ENCODE assay signal across 8 cellular contexts in the genomic region with DNA sequence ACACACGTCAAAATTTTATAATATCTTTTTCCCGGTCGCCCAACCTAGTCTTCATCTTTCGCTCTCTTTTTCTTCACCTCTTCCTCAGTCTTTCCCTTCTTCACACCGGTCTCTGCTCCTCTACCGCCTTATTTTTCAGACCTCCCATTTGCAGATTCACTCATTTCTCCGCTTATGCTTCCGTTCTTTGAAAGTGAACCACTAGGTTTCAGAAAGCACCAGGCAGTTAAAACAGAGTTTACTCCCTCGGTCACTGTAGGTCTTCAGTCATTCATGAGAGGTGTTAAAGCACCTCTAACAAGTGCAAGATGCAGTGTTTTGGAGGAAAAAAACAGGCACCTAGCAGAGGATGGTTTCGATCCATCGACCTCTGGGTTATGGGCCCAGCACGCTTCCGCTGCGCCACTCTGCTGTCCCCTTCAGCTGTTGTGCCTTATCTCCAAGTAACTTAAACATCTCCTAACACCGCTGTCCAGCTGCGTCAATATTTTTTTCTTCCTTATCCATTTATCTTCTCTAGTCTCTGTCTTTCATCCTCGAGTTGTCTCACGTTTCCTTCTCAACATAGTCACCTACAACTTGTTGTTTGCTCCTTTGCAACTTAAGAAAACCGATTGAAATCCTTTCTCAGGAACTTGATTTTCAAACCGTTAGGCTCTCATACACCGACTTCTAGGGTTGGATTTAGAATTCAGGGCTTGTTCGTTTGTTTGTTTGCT.
DNase-seq lines count a peak whose midpoint lies in the region; ATAC-seq and TF ChIP-seq lines count a peak whose summit lies in the region.

No MANE protein-coding gene starts in this region.

- H3K9me3 Mint-ChIP-seq in Caco-2 (ENCODE audit: unreplicated experiment), result no peaks in the 10 kb centered on the region
- no peaks in the 10 kb centered on the region for H3K9me3 Mint-ChIP-seq in activated T-helper 1 cell treated with anti-CD3 and anti-CD28 coated beads, Interleukin-12 subunit alpha, Interleukin-12 subunit beta, Interleukin-2, Interleukin-4 antibody, amounts not matched to agents 30 ng/mL and 10 ng/mL and 1 ng/mL, durations not matched to agents 14 hours and 24 hours and 36 hours

- CTCF ChIA-PET in Caco-2 (lab: Charles Lee), result interaction anchor here (1.2 kb wide), 1 partner anchor 160 kb away, joined by 7 read pairs; no protein-coding TSS in a partner anchor

- TF ChIP-seq CTCF in Caco-2 (IDR thresholded peaks at IDR 0.05; ENCODE audit: insufficient read depth in 1 of 2, low read depth in 1 of 2, low read length in 1 of 2, severe bottlenecking in 1 of 2, unreplicated experiment in 1 of 2), result no peak

- H3K36me3 Mint-ChIP-seq in Caco-2 (ENCODE audit: insufficient read depth, unreplicated experiment) (no peaks in the 10 kb centered on the region), T-helper 17 cell (ENCODE audit: low read depth) (peaks cover 5% of the 10 kb centered on the region)
- no peaks in the 10 kb centered on the region for H3K36me3 Mint-ChIP-seq in activated T-helper 1 cell treated with anti-CD3 and anti-CD28 coated beads, Interleukin-12 subunit alpha, Interleukin-12 subunit beta, Interleukin-2, Interleukin-4 antibody, amounts not matched to agents 30 ng/mL and 10 ng/mL and 1 ng/mL, durations not matched to agents 14 hours and 24 hours and 36 hours (ENCODE audit: low read depth)

- intact Hi-C loops in Caco-2 (cut with micrococcal nuclease; ENCODE audit: unreplicated experiment), result loop anchor here (1.0 kb wide), 3 partner anchors 13 to 73 kb away; no protein-coding TSS in a partner anchor
- intact Hi-C loops in activated T-helper 1 cell treated with anti-CD3 and anti-CD28 coated beads, Interleukin-12 subunit alpha, Interleukin-12 subunit beta, Interleukin-2, Interleukin-4 antibody, amounts not matched to agents 30 ng/mL and 10 ng/mL and 1 ng/mL, durations not matched to agents 14 hours and 24 hours and 36 hours (cut with micrococcal nuclease), result loop anchor here (1.0 to 5.0 kb wide), 7 partner anchors 9 to 435 kb away; no protein-coding TSS in a partner anchor

- no peak overlapping the region for H3K4me3 Mint-ChIP-seq in Caco-2 (ENCODE audit: unreplicated experiment)
- H3K4me3 Mint-ChIP-seq in activated T-helper 1 cell treated with anti-CD3 and anti-CD28 coated beads, Interleukin-12 subunit alpha, Interleukin-12 subunit beta, Interleukin-2, Interleukin-4 antibody, amounts not matched to agents 30 ng/mL and 10 ng/mL and 1 ng/mL, durations not matched to agents 14 hours and 24 hours and 36 hours, result no peak overlapping the region
- no peak overlapping the region for H3K4me3 Mint-ChIP-seq in T-helper 17 cell

- H3K27me3 Mint-ChIP-seq in Caco-2 (ENCODE audit: insufficient read depth, unreplicated experiment), result no peaks in the 10 kb centered on the region
- peaks cover 24% of the 10 kb centered on the region for H3K27me3 Mint-ChIP-seq in activated T-helper 1 cell treated with anti-CD3 and anti-CD28 coated beads, Interleukin-12 subunit alpha, Interleukin-12 subunit beta, Interleukin-2, Interleukin-4 antibody, amounts not matched to agents 30 ng/mL and 10 ng/mL and 1 ng/mL, durations not matched to agents 14 hours and 24 hours and 36 hours (ENCODE audit: insufficient read depth)
- peaks cover 33% of the 10 kb centered on the region for H3K27me3 Mint-ChIP-seq in T-helper 17 cell

- no TSS peak for BruUV-seq in Caco-2 (replicated peaks; lab: Mats Ljungman, UMichigan)

- H3K27me3 ChIP-seq in Caco-2 (replicated peaks; ENCODE audit: control insufficient read depth, insufficient read depth, low read length), result no peaks in the 10 kb centered on the region

- no peak overlapping the region for H3K27ac Mint-ChIP-seq in Caco-2 (ENCODE audit: unreplicated experiment)
- H3K27ac Mint-ChIP-seq in activated T-helper 1 cell treated with anti-CD3 and anti-CD28 coated beads, Interleukin-12 subunit alpha, Interleukin-12 subunit beta, Interleukin-2, Interleukin-4 antibody, amounts not matched to agents 30 ng/mL and 10 ng/mL and 1 ng/mL, durations not matched to agents 14 hours and 24 hours and 36 hours, result no peak overlapping the region
- no peak overlapping the region for H3K27ac Mint-ChIP-seq in T-helper 17 cell

- DNase-seq in Caco-2, result peak; percentile 67 to 82
- peak; percentile 78 for DNase-seq in NCI-H446 treated with DMSO at 0.1 percent for 48 hours (lab: John Stamatoyannopoulos, UW)
- DNase-seq in activated T-helper 1 cell treated with anti-CD3 and anti-CD28 coated beads, Interleukin-12 subunit alpha, Interleukin-12 subunit beta, Interleukin-2, Interleukin-4 antibody, amounts not matched to agents 30 ng/mL and 10 ng/mL and 1 ng/mL, durations not matched to agents 14 hours and 24 hours and 36 hours (ENCODE audit: low spot score), result peak; percentile 51
- peak; percentile 79 for DNase-seq in kidney glomerular epithelial cell (lab: John Stamatoyannopoulos, UW)
- no peak for DNase-seq in T-helper 17 cell
- no peak for DNase-seq in activated gamma-delta T cell (lab: John Stamatoyannopoulos, UW)

- ATAC-seq in GM18909 (IDR thresholded peaks at IDR 0.05; ENCODE audit: poor library complexity, unreplicated experiment) (peak; percentile 81), HG03045 (IDR thresholded peaks at IDR 0.05; ENCODE audit: unreplicated experiment) (peak; percentile 90), T-helper 17 cell (no peak)

- H3K36me3 ChIP-seq in Caco-2 (ENCODE audit: control insufficient read depth, insufficient read depth, low read length), result no peaks in the 10 kb centered on the region

- H3K9me3 ChIP-seq in Caco-2 (no peaks in the 10 kb centered on the region), T-helper 17 cell (ENCODE audit: control insufficient read depth, low read length, poor library complexity, severe bottlenecking) (no peaks in the 10 kb centered on the region)

- peak overlapping the region; percentile 53 for H3K4me3 ChIP-seq in Caco-2 (ENCODE audit: low read depth, low read length)

- no peaks in the 10 kb centered on the region for H3K4me1 ChIP-seq in Caco-2

- no peaks in the 10 kb centered on the region for H3K4me1 Mint-ChIP-seq in Caco-2 (ENCODE audit: low read depth, unreplicated experiment)
- peaks cover 6% of the 10 kb centered on the region for H3K4me1 Mint-ChIP-seq in activated T-helper 1 cell treated with anti-CD3 and anti-CD28 coated beads, Interleukin-12 subunit alpha, Interleukin-12 subunit beta, Interleukin-2, Interleukin-4 antibody, amounts not matched to agents 30 ng/mL and 10 ng/mL and 1 ng/mL, durations not matched to agents 14 hours and 24 hours and 36 hours (ENCODE audit: low read depth)
- no peaks in the 10 kb centered on the region for H3K4me1 Mint-ChIP-seq in T-helper 17 cell

- POLR2A ChIA-PET in Caco-2 (lab: Charles Lee), result interaction anchor here (0.7 kb wide), 1 partner anchor 445 kb away, joined by 4 read pairs; a partner anchor contains a TSS

Comparison
In these comparisons a context has a peak if more than half of its experiments do, and no peak if none do; other contexts are left out.
1. DNase-seq: peak in Caco-2 (2 of 2), NCI-H446 treated with DMSO at 0.1 percent for 48 hours (single experiment), activated T-helper 1 cell treated with anti-CD3 and anti-CD28 coated beads, Interleukin-12 subunit alpha, Interleukin-12 subunit beta, Interleukin-2, Interleukin-4 antibody, amounts not matched to agents 30 ng/mL and 10 ng/mL and 1 ng/mL, durations not matched to agents 14 hours and 24 hours and 36 hours (single experiment) and kidney glomerular epithelial cell (single experiment); none in T-helper 17 cell (0 of 3) and activated gamma-delta T cell (single experiment).